ENCODE assay signal across 24 cellular contexts in genomic region chrX:85419293-85419692, GRCh38. TPM values are rescaled to one million over a fixed set of nuclear protein-coding genes. Genes with fewer than 3 reads are reported as not detected.
"Had no signal": no experiment of that assay in that cellular context is flagged by ENCODE, and none has a peak within 500 bp of the region (broad histone marks: within the 10 kb centered on the region; RNA-seq: fewer than 3 reads in every experiment).

No MANE protein-coding gene starts in this region.

- H3K27me3 ChIP-seq: MG63, SJCRH30 had no signal

- H3K9me3 ChIP-seq: MG63, SJCRH30 had no signal

- H3K36me3 ChIP-seq: MG63, SJCRH30 had no signal

- H3K4me3 ChIP-seq: MG63, SJCRH30 had no signal

- ATAC-seq: Right ventricle myocardium inferior, SK-N-SH treated with all-trans-retinoic acid at 6 μM for 48 hours had no signal

- H3K4me1 ChIP-seq: SJCRH30 had no signal

- FAIRE-seq: RCC 7860 had no signal

- H3K27ac ChIP-seq: HL-60, SJCRH30 had no signal

- DNase-seq: KBM-7, MG63, NCI-H1092, NCI-H1105 treated with DMSO at 0.1 percent for 48 hours, NCI-H1417 treated with DMSO at 0.1 percent for 48 hours, NCI-H146, NCI-H1694 treated with DMSO at 0.1 percent for 48 hours, NCI-H1930, NCI-H2081, NCI-H2107, NCI-H226, NCI-H446, NCI-H510A, NCI-H524 treated with DMSO at 0.1 percent for 48 hours, NCI-H69, NCI-H774, RPMI8226, SHP77 treated with DMSO at 0.1 percent for 48 hours, SJCRH30 had no signal

RNA-seq across cellular contexts. Expression of gene POF1B, which starts 39.8 kb away (rescaled TPM):
- total RNA-seq: LHCN-M2 had no signal
